In genomic region chr6:29626948-29627761, GRCh38 we compare ENCODE assay signal across 9 cellular contexts. TPM values are rescaled to one million over a fixed set of nuclear protein-coding genes. Genes with fewer than 3 reads are reported as not detected.
DNase-seq lines count a peak whose midpoint lies in the region; ATAC-seq and TF ChIP-seq lines count a peak whose summit lies in the region.
"Had no signal": no experiment of that assay in that cellular context is flagged by ENCODE, and none has a peak within 500 bp of the region (broad histone marks: within the 10 kb centered on the region; RNA-seq: fewer than 3 reads in every experiment).

No MANE protein-coding gene starts in this region.

- peaks cover 3 to 20% of the 10 kb centered on the region in 2 donors for H3K27me3 Mint-ChIP-seq in CD8-positive, alpha-beta memory T cell

- DNase-seq in CD8-positive, alpha-beta memory T cell: peak in 1 of 5 donors; percentile 51
- peak in 1 of 2 donors; percentile 36 for DNase-seq in foreskin fibroblast
- DNase-seq in prostate gland (ENCODE audit: low spot score): no peak
- no peak for DNase-seq in NCI-H1930 (lab: John Stamatoyannopoulos, UW)
- no peak for DNase-seq in NCI-H2029 treated with DMSO at 0.1 percent for 48 hours (lab: John Stamatoyannopoulos, UW)
- DNase-seq in cerebellum (ENCODE audit: low spot score): no peak

- peak overlapping the region; percentile 62 to 77 (median 70) for H3K4me3 Mint-ChIP-seq in CD8-positive, alpha-beta memory T cell

- H3K36me3 ChIP-seq in CD8-positive, alpha-beta memory T cell (ENCODE audit: insufficient read depth, low read length): no peaks in the 10 kb centered on the region
- no peaks in the 10 kb centered on the region for H3K36me3 ChIP-seq in prostate gland

- CTCF ChIA-PET in CD8-positive, alpha-beta memory T cell (lab: Charles Lee): interaction anchor here (1.7 to 8.4 kb wide), 3 partner anchors 12 to 27 kb away, joined by 4 to 34 read pairs (median 12); no protein-coding TSS in a partner anchor

- intact Hi-C loops in prostate gland (cut with DNase I): no loop called here

- POLR2A ChIA-PET in CD8-positive, alpha-beta memory T cell (lab: Charles Lee): interaction anchor here (0.5 to 1.8 kb wide), 3 partner anchors 23 to 1139 kb away, joined by 3 to 9 read pairs (median 3); no protein-coding TSS in a partner anchor

- peak overlapping the region; percentile 23 to 88 (median 59) for H3K27ac Mint-ChIP-seq in CD8-positive, alpha-beta memory T cell

- peak overlapping the region; percentile 43 for H3K27ac ChIP-seq in CD8-positive, alpha-beta memory T cell (ENCODE audit: low read depth, low read length)
- H3K27ac ChIP-seq in VCaP: peak overlapping the region; percentile 65; the same call in 1 of the 2 replicates
- peak overlapping the region; percentile 70 to 75 for H3K27ac ChIP-seq in prostate gland

- peaks cover 4% of the 10 kb centered on the region for H3K27me3 ChIP-seq in CD8-positive, alpha-beta memory T cell (ENCODE audit: insufficient read depth, low read length, poor library complexity, severe bottlenecking)
- H3K27me3 ChIP-seq in prostate gland (replicated peaks; ENCODE audit: insufficient read depth): no peaks in the 10 kb centered on the region

- no peak overlapping the region for H3K4me3 ChIP-seq in CD8-positive, alpha-beta memory T cell (ENCODE audit: low read length)
- H3K4me3 ChIP-seq in foreskin fibroblast (ENCODE audit: low read depth in 1 of 2, low read length in 2 of 2): peak overlapping the region; percentile 70 to 74
- peak overlapping the region; percentile 50 to 54 for H3K4me3 ChIP-seq in prostate gland

- H3K4me1 Mint-ChIP-seq in CD8-positive, alpha-beta memory T cell: peaks cover 32 to 37% (median 35%) of the 10 kb centered on the region in 3 donors

- H3K9me3 ChIP-seq in CD8-positive, alpha-beta memory T cell (ENCODE audit: low read length): no peaks in the 10 kb centered on the region
- H3K9me3 ChIP-seq in prostate gland: no peaks in the 10 kb centered on the region

- no peak for TF ChIP-seq CTCF in VCaP (conservative IDR thresholded peaks at IDR 0.05)
- no peak for TF ChIP-seq CTCF in foreskin fibroblast (IDR thresholded peaks at IDR 0.05; ENCODE audit: low read depth, low read length)
- TF ChIP-seq CTCF in prostate gland (IDR thresholded peaks at IDR 0.05): no peak

- TF ChIP-seq POLR2A in prostate gland (IDR thresholded peaks at IDR 0.05): no peak

- no peak for ATAC-seq in HG02938 (IDR thresholded peaks at IDR 0.05; ENCODE audit: unreplicated experiment)

- no peaks in the 10 kb centered on the region for H3K9me3 Mint-ChIP-seq in CD8-positive, alpha-beta memory T cell

- H3K36me3 Mint-ChIP-seq in CD8-positive, alpha-beta memory T cell: peaks cover 0 to 4% (median 1%) of the 10 kb centered on the region in 3 donors

- 18% methylated on average over 27 of the region's 31 CpGs for WGBS in prostate gland

- peaks cover 22% of the 10 kb centered on the region for H3K4me1 ChIP-seq in CD8-positive, alpha-beta memory T cell (ENCODE audit: insufficient read depth, low read length)
- no peaks in the 10 kb centered on the region for H3K4me1 ChIP-seq in prostate gland (replicated peaks)

RNA-seq across cellular contexts. Expression of gene GABBR1, which starts 5.8 kb away (rescaled TPM):
- 1 to 10 TPM; 8.3 to 8.8 TPM for total RNA-seq in CD8-positive, alpha-beta memory T cell
- polyA plus RNA-seq in CD8-positive, alpha-beta memory T cell: 0.45 TPM
- 10 to 100 TPM; 19.4 to 30.7 TPM for total RNA-seq in prostate gland
- total RNA-seq in cerebellum: 133 TPM

RNA-seq across cellular contexts. Expression of gene MOG, which starts 29.7 kb away (rescaled TPM):
- total RNA-seq in CD8-positive, alpha-beta memory T cell: not detected
- not detected for polyA plus RNA-seq in CD8-positive, alpha-beta memory T cell
- total RNA-seq in prostate gland (not detected), cerebellum (0.18 TPM)
- polyA plus RNA-seq: adipose tissue had no signal

RNA-seq across cellular contexts. Expression of gene OR2H2, which starts 42.2 kb away (rescaled TPM):
- not detected for total RNA-seq in CD8-positive, alpha-beta memory T cell
- polyA plus RNA-seq in CD8-positive, alpha-beta memory T cell: not detected
- total RNA-seq in prostate gland (not detected), cerebellum (not detected)
- polyA plus RNA-seq: adipose tissue had no signal

RNA-seq across cellular contexts. Expression of gene ZFP57, which starts 53.8 kb away (rescaled TPM):
- total RNA-seq in CD8-positive, alpha-beta memory T cell: 1 to 10 TPM; 9.0 to 9.2 TPM
- 2.2 TPM for polyA plus RNA-seq in CD8-positive, alpha-beta memory T cell
- total RNA-seq in prostate gland (1 to 10 TPM in 1 of 2 donors, under 1 TPM in 1; 0.57 to 1.7 TPM), cerebellum (not detected)
